Comparison of ENCODE assay signal across 8 cellular contexts in genomic region chr3:192514081-192514753, GRCh38.
A peak's percentile ranks its signal among the peaks of the same experiment; 100 is the strongest.
DNase-seq lines count a peak whose midpoint lies in the region; ATAC-seq, FAIRE-seq and TF ChIP-seq lines count a peak whose summit lies in the region.

No MANE protein-coding gene starts in this region.

- H3K27ac Mint-ChIP-seq in T-helper 2 cell treated with Interferon-gamma antibody and Interleukin-4, amounts not matched to agents 5 μg/mL and 100 μg/mL, for 36 hours, result no peak overlapping the region
- H3K27ac Mint-ChIP-seq in activated naive CD8-positive, alpha-beta T cell treated with anti-CD3 and anti-CD28 coated beads for 36 hours, result no peak overlapping the region
- no peak overlapping the region for H3K27ac Mint-ChIP-seq in activated naive CD4-positive, alpha-beta T cell treated with anti-CD3 and anti-CD28 coated beads, Interleukin-2, amount 50 U/mL, for 72 hours

- H3K4me3 Mint-ChIP-seq in T-helper 2 cell treated with Interferon-gamma antibody and Interleukin-4, amounts not matched to agents 5 μg/mL and 100 μg/mL, for 36 hours, result peak overlapping the region; percentile 21
- peak overlapping the region; percentile 40 for H3K4me3 Mint-ChIP-seq in activated naive CD8-positive, alpha-beta T cell treated with anti-CD3 and anti-CD28 coated beads for 36 hours

- intact Hi-C loops in tibial artery (cut with DNase I; ENCODE audit: low total_unique reads), result no loop called here

- FAIRE-seq in keratinocyte (lab: Jason Lieb, UNC), result no peak

- no peaks in the 10 kb centered on the region for H3K79me2 ChIP-seq in keratinocyte (ENCODE audit: control insufficient read depth, insufficient read depth, low read length)

- peaks cover 32% of the 10 kb centered on the region for H3K27me3 Mint-ChIP-seq in T-helper 2 cell treated with Interferon-gamma antibody and Interleukin-4, amounts not matched to agents 5 μg/mL and 100 μg/mL, for 36 hours (ENCODE audit: low read depth)
- H3K27me3 Mint-ChIP-seq in activated naive CD8-positive, alpha-beta T cell treated with anti-CD3 and anti-CD28 coated beads for 36 hours, result peaks cover 58% of the 10 kb centered on the region

- H4K20me1 ChIP-seq in keratinocyte (ENCODE audit: control insufficient read depth, extremely low read depth, insufficient read depth, low read length), result no peaks in the 10 kb centered on the region

- H3K9me3 ChIP-seq in keratinocyte (ENCODE audit: control insufficient read depth, low read depth, low read length) (no peaks in the 10 kb centered on the region), tibial artery (no peaks in the 10 kb centered on the region)

- H3K4me2 ChIP-seq in keratinocyte (ENCODE audit: control insufficient read depth, extremely low read depth, insufficient read depth, low read depth, low read length), result peak overlapping the region; percentile 62

- H3K9ac ChIP-seq in keratinocyte (ENCODE audit: control insufficient read depth, extremely low read depth, insufficient read depth, low read length), result no peak overlapping the region

- H3K27me3 ChIP-seq in keratinocyte (ENCODE audit: control insufficient read depth, extremely low read depth, insufficient read depth, low read length) (peaks cover 30% of the 10 kb centered on the region), tibial artery (peaks cover 0 to 27% of the 10 kb centered on the region in 2 donors)

- H3K4me1 ChIP-seq in keratinocyte (ENCODE audit: control insufficient read depth, extremely low read depth, insufficient read depth, low read length) (no peaks in the 10 kb centered on the region), tibial artery (peaks cover 0 to 20% (median 10%) of the 10 kb centered on the region in 4 donors)

- H3K36me3 ChIP-seq in keratinocyte (ENCODE audit: control insufficient read depth in 2 of 2, extremely low read depth in 1 of 2, insufficient read depth in 2 of 2, low read length in 2 of 2) (no peaks in the 10 kb centered on the region), tibial artery (no peaks in the 10 kb centered on the region)

- no peak for DNase-seq in T-helper 2 cell treated with Interferon-gamma antibody and Interleukin-4, amounts not matched to agents 5 μg/mL and 100 μg/mL, for 36 hours (ENCODE audit: low spot score)
- no peak for DNase-seq in T-helper 2 cell
- DNase-seq in activated naive CD8-positive, alpha-beta T cell treated with anti-CD3 and anti-CD28 coated beads for 36 hours, result peak; percentile 1
- no peak for DNase-seq in keratinocyte (ENCODE audit: low read depth, low spot score)
- DNase-seq in tibial artery, result no peak
- DNase-seq in stimulated activated CD8-positive, alpha-beta memory T cell treated with anti-CD3 and anti-CD28 coated beads, Interleukin-4, amount 100 ng/mL, for 48 hours, result no peak
- no peak for DNase-seq in activated naive CD4-positive, alpha-beta T cell treated with anti-CD3 and anti-CD28 coated beads, Interleukin-2, amount 50 U/mL, for 72 hours (ENCODE audit: low spot score in 2 of 2)

- H3K9me1 ChIP-seq in keratinocyte (ENCODE audit: control insufficient read depth, extremely low read depth, insufficient read depth, low read length), result no peaks in the 10 kb centered on the region

- ATAC-seq in GM18511 (IDR thresholded peaks at IDR 0.05; ENCODE audit: unreplicated experiment), result no peak
- no peak for ATAC-seq in activated naive CD4-positive, alpha-beta T cell treated with anti-CD3 and anti-CD28 coated beads, Interleukin-2, amount 50 U/mL, for 72 hours

- no peak for TF ChIP-seq CTCF in keratinocyte (optimal IDR thresholded peaks at IDR 0.05 in 1 of 3, IDR thresholded peaks at IDR 0.05 in 1 of 3, conservative IDR thresholded peaks at IDR 0.05 in 1 of 3; ENCODE audit: extremely low read depth in 1 of 3, insufficient read depth in 2 of 3, low read length in 3 of 3)
- no peak for TF ChIP-seq CTCF in tibial artery (IDR thresholded peaks at IDR 0.05)

- H3K27ac ChIP-seq in keratinocyte (ENCODE audit: control insufficient read depth, insufficient read depth, low read length) (no peak overlapping the region), tibial artery (no peak overlapping the region)

- dilution Hi-C loops in keratinocyte (cut with MboI; ENCODE audit: extremely low pct_ligation_motif_present, low sequenced_read_pairs), result no loop called here

- no peak overlapping the region for H2AFZ ChIP-seq in keratinocyte (ENCODE audit: control insufficient read depth, low read length)

- H3K36me3 Mint-ChIP-seq in T-helper 2 cell treated with Interferon-gamma antibody and Interleukin-4, amounts not matched to agents 5 μg/mL and 100 μg/mL, for 36 hours (ENCODE audit: low read depth), result no peaks in the 10 kb centered on the region
- no peaks in the 10 kb centered on the region for H3K36me3 Mint-ChIP-seq in activated naive CD8-positive, alpha-beta T cell treated with anti-CD3 and anti-CD28 coated beads for 36 hours
- peaks cover 8 to 16% of the 10 kb centered on the region in 2 donors for H3K36me3 Mint-ChIP-seq in activated naive CD4-positive, alpha-beta T cell treated with anti-CD3 and anti-CD28 coated beads, Interleukin-2, amount 50 U/mL, for 72 hours

- H3K4me1 Mint-ChIP-seq in T-helper 2 cell treated with Interferon-gamma antibody and Interleukin-4, amounts not matched to agents 5 μg/mL and 100 μg/mL, for 36 hours (ENCODE audit: low read depth), result no peaks in the 10 kb centered on the region
- H3K4me1 Mint-ChIP-seq in activated naive CD8-positive, alpha-beta T cell treated with anti-CD3 and anti-CD28 coated beads for 36 hours, result peaks cover 4% of the 10 kb centered on the region

- H3K4me3 ChIP-seq in keratinocyte (ENCODE audit: control insufficient read depth in 2 of 3, extremely low read depth in 1 of 3, insufficient read depth in 2 of 3, low read depth in 1 of 3, low read length in 3 of 3) (no peak overlapping the region), tibial artery (peak overlapping the region; percentile 33 to 47)

- no peaks in the 10 kb centered on the region for H3K9me3 Mint-ChIP-seq in T-helper 2 cell treated with Interferon-gamma antibody and Interleukin-4, amounts not matched to agents 5 μg/mL and 100 μg/mL, for 36 hours
- H3K9me3 Mint-ChIP-seq in activated naive CD8-positive, alpha-beta T cell treated with anti-CD3 and anti-CD28 coated beads for 36 hours, result peaks cover 4% of the 10 kb centered on the region
- peaks cover 0 to 4% of the 10 kb centered on the region in 2 donors for H3K9me3 Mint-ChIP-seq in activated naive CD4-positive, alpha-beta T cell treated with anti-CD3 and anti-CD28 coated beads, Interleukin-2, amount 50 U/mL, for 72 hours

Comparison
In these comparisons a context has a peak if more than half of its experiments do, and no peak if none do; other contexts are left out.
1. H3K4me3 ChIP-seq: peak in tibial artery (2 of 2); none in keratinocyte (0 of 3).